In genomic region chr1:174445817-174446216, GRCh38 we compare ENCODE assay signal across 31 cellular contexts. TPM values are rescaled to one million over a fixed set of nuclear protein-coding genes. Genes with fewer than 3 reads are reported as not detected.
DNase-seq lines count a peak whose midpoint lies in the region; ATAC-seq, FAIRE-seq and TF ChIP-seq lines count a peak whose summit lies in the region.
"Had no signal": no experiment of that assay in that cellular context is flagged by ENCODE, and none has a peak within 500 bp of the region (broad histone marks: within the 10 kb centered on the region; RNA-seq: fewer than 3 reads in every experiment).

No MANE protein-coding gene starts in this region.

- H3K4me1 Mint-ChIP-seq in immature natural killer cell = peaks cover 5 to 24% of the 10 kb centered on the region in 2 donors
- H3K4me1 Mint-ChIP-seq: activated CD4-positive, alpha-beta T cell treated with anti-CD3 and anti-CD28 coated beads, Interleukin-2, amount 10 ng/mL, durations not matched to agents 7 days and 5 days had no signal

- H3K9me3 Mint-ChIP-seq in immature natural killer cell = no peaks in the 10 kb centered on the region
- H3K9me3 Mint-ChIP-seq: activated CD4-positive, alpha-beta T cell treated with anti-CD3 and anti-CD28 coated beads, Interleukin-2, amount 10 ng/mL, durations not matched to agents 7 days and 5 days; naive B cell; stimulated activated naive B cell treated with anti-CD40 and anti-IgM and Interleukin-4, amounts not matched to agents 10 μg/mL and 1 μg/mL and 100 μg/mL, for 72 hours; T-helper 2 cell treated with Interferon-gamma antibody and Interleukin-4, amounts not matched to agents 5 μg/mL and 100 μg/mL, for 36 hours had no signal

- BruUV-seq in K562 (replicated peaks; lab: Mats Ljungman, UMichigan) = no TSS peak

- no peaks in the 10 kb centered on the region for H3K27me3 Mint-ChIP-seq in immature natural killer cell (ENCODE audit: low read depth in 3 of 3)
- H3K27me3 Mint-ChIP-seq: activated CD4-positive, alpha-beta T cell treated with anti-CD3 and anti-CD28 coated beads, Interleukin-2, amount 10 ng/mL, durations not matched to agents 7 days and 5 days; activated CD8-positive, alpha-beta memory T cell treated with anti-CD3 and anti-CD28 coated beads, Interleukin-2, amount 10 ng/mL, durations not matched to agents 7 days and 5 days; IgD-negative memory B cell; naive B cell; stimulated activated naive B cell treated with anti-CD40 and anti-IgM and Interleukin-4, amounts not matched to agents 10 μg/mL and 1 μg/mL and 100 μg/mL, for 72 hours had no signal

- H3K4me3 ChIP-seq in heart left ventricle (no peak overlapping the region), K562 (no peak overlapping the region), WERI-Rb-1 (ENCODE audit: low read depth, low read length) (no peak overlapping the region)
- H3K4me3 ChIP-seq: BLaER1 treated with 17β-estradiol and CSF1 and Interleukin-3, amounts not matched to agents 10 nM and 100 nM; coronary artery; SK-N-MC; thoracic aorta; uterus had no signal

- no peak overlapping the region for H2AFZ ChIP-seq in K562 (ENCODE audit: low read depth, low read length)

- DNase-seq in heart left ventricle (no peak), Right ventricle myocardium inferior (ENCODE audit: missing footprints) (no peak), K562 (ENCODE audit: extremely low read depth in 1 of 4, low spot score in 3 of 4) (no peak), iPS-NIHi11 (ENCODE audit: low spot score) (peak; percentile 23), DMS 273 treated with DMSO at 0.1 percent for 48 hours (lab: John Stamatoyannopoulos, UW) (no peak), immature natural killer cell (no peak), NCI-H2081 (lab: John Stamatoyannopoulos, UW) (no peak), WERI-Rb-1 (no peak)
- DNase-seq: ACHN; activated CD4-positive, alpha-beta T cell treated with anti-CD3 and anti-CD28 coated beads, Interleukin-2, amount 10 ng/mL, durations not matched to agents 7 days and 5 days; activated CD8-positive, alpha-beta memory T cell treated with anti-CD3 and anti-CD28 coated beads, Interleukin-2, amount 10 ng/mL, durations not matched to agents 7 days and 5 days; activated naive CD4-positive, alpha-beta T cell treated with anti-CD3 and anti-CD28 coated beads for 36 hours; Caco-2; DMS79 treated with DMSO at 0.1 percent for 48 hours; naive B cell; NCI-H1105 treated with DMSO at 0.1 percent for 48 hours; NCI-H524; right cardiac atrium; RPMI8226; stimulated activated CD4-positive, alpha-beta T cell treated with anti-CD3 and anti-CD28 coated beads, Interleukin-4, amount 100 ng/mL, for 24 hours; stimulated activated naive B cell treated with anti-CD40 and anti-IgM and Interleukin-4, amounts not matched to agents 10 μg/mL and 1 μg/mL and 100 μg/mL, for 72 hours; uterus had no signal

- H3K27ac Mint-ChIP-seq in immature natural killer cell = peak overlapping the region in 2 of 6 donors; percentile 24 to 49
- H3K27ac Mint-ChIP-seq: activated CD4-positive, alpha-beta T cell treated with anti-CD3 and anti-CD28 coated beads, Interleukin-2, amount 10 ng/mL, durations not matched to agents 7 days and 5 days; activated CD8-positive, alpha-beta memory T cell treated with anti-CD3 and anti-CD28 coated beads, Interleukin-2, amount 10 ng/mL, durations not matched to agents 7 days and 5 days; activated naive CD4-positive, alpha-beta T cell treated with anti-CD3 and anti-CD28 coated beads for 36 hours; stimulated activated naive B cell treated with anti-CD40 and anti-IgM and Interleukin-4, amounts not matched to agents 10 μg/mL and 1 μg/mL and 100 μg/mL, for 72 hours; T-helper 2 cell treated with Interferon-gamma antibody and Interleukin-4, amounts not matched to agents 5 μg/mL and 100 μg/mL, for 36 hours had no signal

- H3K36me3 ChIP-seq in heart left ventricle = no peaks in the 10 kb centered on the region
- no peaks in the 10 kb centered on the region for H3K36me3 ChIP-seq in K562 (ENCODE audit: control insufficient read depth, insufficient read depth, low read length)
- H3K36me3 ChIP-seq in WERI-Rb-1 = no peaks in the 10 kb centered on the region
- H3K36me3 ChIP-seq: BLaER1 treated with 17β-estradiol and CSF1 and Interleukin-3, amounts not matched to agents 10 nM and 100 nM; thoracic aorta; uterus had no signal

- in situ Hi-C loops in K562 (cut with MboI) = no loop called here

- H3K4me1 ChIP-seq in heart left ventricle = peaks cover 0 to 24% (median 6%) of the 10 kb centered on the region in 12 donors
- H3K4me1 ChIP-seq in K562 (replicated peaks in 1 of 2; ENCODE audit: control insufficient read depth in 2 of 2, insufficient read depth in 2 of 2, low read length in 2 of 2) = no peaks in the 10 kb centered on the region
- H3K4me1 ChIP-seq: BLaER1 treated with 17β-estradiol and CSF1 and Interleukin-3, amounts not matched to agents 10 nM and 100 nM; Caco-2; uterus had no signal

- WGBS in heart left ventricle, 4 donors = 57 to 73% (median 70%) methylated on average over 6 of the region's 6 CpGs
- WGBS in K562 (ENCODE audit: insufficient coverage, low coverage, missing lambda C conversion rate) = 52% methylated on average over 6 of the region's 6 CpGs

- H3K9me3 ChIP-seq in heart left ventricle (peaks cover 0 to 11% (median 0%) of the 10 kb centered on the region in 12 donors), K562 (replicated peaks; ENCODE audit: control insufficient read depth, insufficient read depth, low read depth, low read length) (no peaks in the 10 kb centered on the region), WERI-Rb-1 (ENCODE audit: severe bottlenecking) (no peaks in the 10 kb centered on the region)
- H3K9me3 ChIP-seq: BLaER1 treated with 17β-estradiol and CSF1 and Interleukin-3, amounts not matched to agents 10 nM and 100 nM; Caco-2; uterus had no signal

- CTCF ChIA-PET in K562 (lab: Yijun Ruan, JAX; ENCODE audit: low intra/inter-chr PET ratio) = no interaction called here

- H3K79me2 ChIP-seq in K562 (ENCODE audit: control insufficient read depth, insufficient read depth, low read length) = no peaks in the 10 kb centered on the region

- no peak for FAIRE-seq in K562 (lab: Jason Lieb, UNC)
- FAIRE-seq: endometrium had no signal

- no peaks in the 10 kb centered on the region for H3K9me1 ChIP-seq in K562 (ENCODE audit: control insufficient read depth, insufficient read depth, low read length)

- no peak for TF ChIP-seq CTCF in heart left ventricle (IDR thresholded peaks at IDR 0.05)
- no peak for TF ChIP-seq CTCF in K562 (IDR thresholded peaks at IDR 0.05 in 2 of 3, conservative IDR thresholded peaks at IDR 0.05 in 1 of 3; ENCODE audit: insufficient read depth in 2 of 3, low read depth in 1 of 3, low read length in 3 of 3)
- TF ChIP-seq CTCF in WERI-Rb-1 (IDR thresholded peaks at IDR 0.05; ENCODE audit: low read depth, low read length) = no peak

- ATAC-seq in heart left ventricle (peak; percentile 32 to 77 (median 57)), Right ventricle myocardium inferior (no peak), K562 (no peak)
- ATAC-seq: activated CD8-positive, alpha-beta memory T cell treated with anti-CD3 and anti-CD28 coated beads, Interleukin-2, amount 10 ng/mL, durations not matched to agents 7 days and 5 days; HCT116; stimulated activated naive B cell treated with anti-CD40 and anti-IgM and Interleukin-4, amounts not matched to agents 10 μg/mL and 1 μg/mL and 100 μg/mL, for 72 hours had no signal

- H3K4me3 Mint-ChIP-seq in immature natural killer cell = no peak overlapping the region
- H3K4me3 Mint-ChIP-seq: activated CD4-positive, alpha-beta T cell treated with anti-CD3 and anti-CD28 coated beads, Interleukin-2, amount 10 ng/mL, durations not matched to agents 7 days and 5 days; activated CD8-positive, alpha-beta memory T cell treated with anti-CD3 and anti-CD28 coated beads, Interleukin-2, amount 10 ng/mL, durations not matched to agents 7 days and 5 days; activated naive CD4-positive, alpha-beta T cell treated with anti-CD3 and anti-CD28 coated beads for 36 hours; IgD-negative memory B cell; naive B cell; stimulated activated naive B cell treated with anti-CD40 and anti-IgM and Interleukin-4, amounts not matched to agents 10 μg/mL and 1 μg/mL and 100 μg/mL, for 72 hours; T-helper 2 cell treated with Interferon-gamma antibody and Interleukin-4, amounts not matched to agents 5 μg/mL and 100 μg/mL, for 36 hours had no signal

- POLR2A ChIA-PET in K562 (lab: Yijun Ruan, JAX) = interaction anchor here (0.5 to 1.6 kb wide), 2 partner anchors 28 to 591 kb away, joined by 3 read pairs; no protein-coding TSS in a partner anchor

- no peak for TF ChIP-seq POLR2A in heart left ventricle (IDR thresholded peaks at IDR 0.05)
- no peak for TF ChIP-seq POLR2A in K562 (conservative IDR thresholded peaks at IDR 0.05)

- intact Hi-C loops in heart left ventricle (cut with DNase I) = loop anchor here in 1 of 10 donors (1.0 kb wide), 1 partner anchor 23 kb away; no protein-coding TSS in a partner anchor
- intact Hi-C loops in Right ventricle myocardium inferior (cut with DNase I) = no loop called here
- intact Hi-C loops in K562 (cut with micrococcal nuclease) = no loop called here

- H3K4me2 ChIP-seq in K562 (ENCODE audit: insufficient read depth, low read length) = no peak overlapping the region
- H3K4me2 ChIP-seq: BLaER1 treated with 17β-estradiol and CSF1 and Interleukin-3, amounts not matched to agents 10 nM and 100 nM had no signal

- H3K27ac ChIP-seq in heart left ventricle = no peak overlapping the region
- H3K27ac ChIP-seq in K562 (ENCODE audit: extremely low read depth, low read depth, low read length) = no peak overlapping the region
- H3K27ac ChIP-seq in WERI-Rb-1 = no peak overlapping the region
- H3K27ac ChIP-seq: BLaER1 treated with 17β-estradiol and CSF1 and Interleukin-3, amounts not matched to agents 10 nM and 100 nM; coronary artery; SK-N-MC; thoracic aorta; uterus had no signal

- H3K36me3 Mint-ChIP-seq in immature natural killer cell = no peaks in the 10 kb centered on the region

- TF ChIP-seq EP300 in K562 (IDR thresholded peaks at IDR 0.05; ENCODE audit: low read length) = no peak

- no peaks in the 10 kb centered on the region for H4K20me1 ChIP-seq in K562 (replicated peaks; ENCODE audit: control insufficient read depth, insufficient read depth, low read length)

- no peak overlapping the region for H3K9ac ChIP-seq in K562 (ENCODE audit: insufficient read depth in 1 of 2, low read depth in 2 of 2, low read length in 2 of 2)
- H3K9ac ChIP-seq: BLaER1 treated with 17β-estradiol and CSF1 and Interleukin-3, amounts not matched to agents 10 nM and 100 nM had no signal

- no peaks in the 10 kb centered on the region for H3K27me3 ChIP-seq in heart left ventricle
- no peaks in the 10 kb centered on the region for H3K27me3 ChIP-seq in K562 (ENCODE audit: control insufficient read depth in 2 of 2, insufficient read depth in 2 of 2, low read length in 2 of 2)
- H3K27me3 ChIP-seq in WERI-Rb-1 (ENCODE audit: insufficient read depth, low read depth, severe bottlenecking) = no peaks in the 10 kb centered on the region
- H3K27me3 ChIP-seq: BLaER1 treated with 17β-estradiol and CSF1 and Interleukin-3, amounts not matched to agents 10 nM and 100 nM; uterus had no signal

- TF ChIP-seq RAD21 in K562 (CRISPR knock-in tag; conservative IDR thresholded peaks at IDR 0.05 in 1 of 2, IDR thresholded peaks at IDR 0.05 in 1 of 2) = no peak

RNA-seq across cellular contexts. Expression of gene GPR52, which starts 1.9 kb away (rescaled TPM):
- total RNA-seq in heart left ventricle (1 to 10 TPM in 5 of 9 donors, under 1 TPM in 4; 0.64 to 2.8 (median 1.0) TPM), Right ventricle myocardium inferior (0.22 TPM), K562 (2014; rRNA removed) (1.2 and 1.5 TPM in 2 replicates), K562 (2014; rRNA removed; fragmentation: Illumina TruSeq; extraction: Trizol) (4.9 and 5.1 TPM in 2 replicates), K562 (2015; rRNA removed; fragmentation: Illumina TruSeq; extraction: Trizol) (4.2 and 4.9 TPM in 2 replicates), K562 (2021) (0.98 and 1.1 TPM in 2 replicates)
- polyA plus RNA-seq in heart left ventricle (under 1 TPM; 0.07 to 0.95 TPM), K562 (2011; rRNA removed) (0.38 and 0.41 TPM in 2 replicates), K562 (2014; fragmentation: Illumina TruSeq; extraction: Trizol) (0.12 TPM in 1 of 2 replicates, not detected in the other), K562 (2014; fragmentation: Nextera tagmentation; extraction: Ambion mirVana) (not detected), K562 (2014; rRNA removed) (0.31 TPM in 1 of 2 replicates, not detected in the other), immature natural killer cell (not detected)
- 17.1 and 57.1 TPM in 2 replicates for total RNA-seq in K562 (2011; cell fraction: chromatin; rRNA removed; ENCODE audit: low replicate concordance)
- 6.3 and 9.9 TPM in 2 replicates for total RNA-seq in K562 (2011; cell fraction: nucleolus; rRNA removed)
- total RNA-seq in K562 (2011; cell fraction: nucleoplasm; rRNA removed) = 44.9 and 89.1 TPM in 2 replicates
- 0.07 TPM in 1 of 2 replicates, not detected in the other for polyA plus RNA-seq in K562 (2011; cell fraction: cytosol; rRNA removed)
- 4.6 and 6.1 TPM in 2 replicates for polyA plus RNA-seq in K562 (2011; cell fraction: nucleus; rRNA removed)
- polyA plus RNA-seq in K562 (2012) = not detected in 2 replicates
- polyA minus RNA-seq in K562 (2011; rRNA and poly(A)+ RNA removed) = 14.3 and 17.5 TPM in 2 replicates
- not detected in 2 replicates for polyA minus RNA-seq in K562 (2011; cell fraction: cytosol; rRNA and poly(A)+ RNA removed)
- 40.3 and 41.9 TPM in 2 replicates for polyA minus RNA-seq in K562 (2011; cell fraction: nucleus; rRNA and poly(A)+ RNA removed)
- polyA plus RNA-seq: fibroblast of lung, IgD-negative memory B cell had no signal

Comparison
In these comparisons a context has a peak if more than half of its experiments do, and no peak if none do; other contexts are left out.
1. ATAC-seq: peak in heart left ventricle (4 of 4); none in Right ventricle myocardium inferior (single experiment) and K562 (single experiment).